In genomic region chr1:230937370-230937769, GRCh38 we compare ENCODE assay signal across 25 cellular contexts. TPM values are rescaled to one million over a fixed set of nuclear protein-coding genes. Genes with fewer than 3 reads are reported as not detected.
DNase-seq lines count a peak whose midpoint lies in the region; ATAC-seq and TF ChIP-seq lines count a peak whose summit lies in the region.
"Had no signal": no experiment of that assay in that cellular context is flagged by ENCODE, and none has a peak within 500 bp of the region (broad histone marks: within the 10 kb centered on the region; RNA-seq: fewer than 3 reads in every experiment).

No MANE protein-coding gene starts in this region.

- peaks cover 33% of the 10 kb centered on the region for H3K4me1 Mint-ChIP-seq in HFFc6 (ENCODE audit: low read depth)
- no peaks in the 10 kb centered on the region for H3K4me1 Mint-ChIP-seq in endothelial cell (ENCODE audit: unreplicated experiment)

- TF ChIP-seq CTCF in HFFc6 (IDR thresholded peaks at IDR 0.05) (no peak), hepatocyte (IDR thresholded peaks at IDR 0.05; ENCODE audit: poor library complexity) (no peak), endothelial cell (IDR thresholded peaks at IDR 0.05; ENCODE audit: unreplicated experiment) (no peak)

- H3K9me3 Mint-ChIP-seq in HFFc6 (no peaks in the 10 kb centered on the region), endothelial cell (ENCODE audit: unreplicated experiment) (no peaks in the 10 kb centered on the region)
- H3K9me3 Mint-ChIP-seq: activated CD4-positive, alpha-beta T cell treated with anti-CD3 and anti-CD28 coated beads, Interleukin-2, amount 10 ng/mL, durations not matched to agents 7 days and 5 days; CD8-positive, alpha-beta memory T cell had no signal

- H3K4me3 Mint-ChIP-seq in HFFc6 (peak overlapping the region; percentile 48), endothelial cell (ENCODE audit: unreplicated experiment) (no peak overlapping the region)
- H3K4me3 Mint-ChIP-seq: activated CD4-positive, alpha-beta T cell treated with anti-CD3 and anti-CD28 coated beads, Interleukin-2, amount 10 ng/mL, durations not matched to agents 7 days and 5 days; CD8-positive, alpha-beta memory T cell had no signal

- peak; percentile 25 for DNase-seq in AG20443 (ENCODE audit: low spot score)
- peak; percentile 6 for DNase-seq in HFFc6
- DNase-seq in amniotic stem cell (lab: John Stamatoyannopoulos, UW): peak; percentile 1
- no peak for DNase-seq in hepatocyte (ENCODE audit: low spot score)
- DNase-seq in endothelial cell (ENCODE audit: low spot score): no peak
- DNase-seq in NCI-H146 treated with DMSO at 0.1 percent for 48 hours (lab: John Stamatoyannopoulos, UW; ENCODE audit: unreplicated experiment): no peak
- DNase-seq in NCI-H526 treated with DMSO at 0.1 percent for 48 hours (lab: John Stamatoyannopoulos, UW): no peak
- DNase-seq: activated CD4-positive, alpha-beta T cell treated with anti-CD3 and anti-CD28 coated beads, Interleukin-2, amount 10 ng/mL, durations not matched to agents 7 days and 5 days; activated gamma-delta T cell treated with Interleukin-2 at 50 U/mL for 16 hours; amygdala; CD8-positive, alpha-beta memory T cell; DMS53; gastrocnemius medialis; hypothalamus; NCI-H1092; NCI-H2029 treated with DMSO at 0.1 percent for 48 hours; NCI-H226; NCI-H82; SHP77; T-helper 1 cell; testis had no signal

- 66% methylated on average over 2 of the region's 2 CpGs for WGBS in hepatocyte (ENCODE audit: low lambda C conversion rate, missing lambda C conversion rate)

- H4K20me1 ChIP-seq in hepatocyte (ENCODE audit: insufficient read depth, poor library complexity, severe bottlenecking): no peaks in the 10 kb centered on the region

- H3K36me3 ChIP-seq in hepatocyte (replicated peaks; ENCODE audit: insufficient read depth, low read depth): no peaks in the 10 kb centered on the region
- H3K36me3 ChIP-seq: cardiac muscle cell, gastrocnemius medialis, prostate gland, vagina had no signal

- no peaks in the 10 kb centered on the region for H3K36me3 Mint-ChIP-seq in HFFc6 (ENCODE audit: low read depth)
- H3K36me3 Mint-ChIP-seq in endothelial cell (ENCODE audit: low read depth, unreplicated experiment): peaks cover 16% of the 10 kb centered on the region

- H3K9me3 ChIP-seq in hepatocyte (ENCODE audit: low read depth): no peaks in the 10 kb centered on the region
- H3K9me3 ChIP-seq: gastrocnemius medialis, prostate gland, testis, vagina had no signal

- H3K27ac Mint-ChIP-seq in HFFc6: peak overlapping the region; percentile 4; the same call in 1 of the 2 replicates
- no peak overlapping the region for H3K27ac Mint-ChIP-seq in endothelial cell (ENCODE audit: unreplicated experiment)

- no peaks in the 10 kb centered on the region for H3K27me3 ChIP-seq in hepatocyte
- H3K27me3 ChIP-seq: cardiac muscle cell, gastrocnemius medialis, testis, vagina had no signal

- H3K9me2 ChIP-seq in hepatocyte (replicated peaks; ENCODE audit: insufficient read depth): no peaks in the 10 kb centered on the region

- no peak overlapping the region for H2AFZ ChIP-seq in hepatocyte

- H3K4me1 ChIP-seq in hepatocyte (ENCODE audit: insufficient read depth): peaks cover 12% of the 10 kb centered on the region
- H3K4me1 ChIP-seq: prostate gland, testis, vagina had no signal

- no peak overlapping the region for H3K4me3 ChIP-seq in hepatocyte
- H3K4me3 ChIP-seq: cardiac muscle cell, gastrocnemius medialis, prostate gland, testis, vagina had no signal

- no peaks in the 10 kb centered on the region for H3K79me2 ChIP-seq in hepatocyte

- H3K27me3 Mint-ChIP-seq in HFFc6 (ENCODE audit: insufficient read depth) (no peaks in the 10 kb centered on the region; the same call in 1 of the 2 replicates), endothelial cell (ENCODE audit: unreplicated experiment) (no peaks in the 10 kb centered on the region)
- H3K27me3 Mint-ChIP-seq: activated CD4-positive, alpha-beta T cell treated with anti-CD3 and anti-CD28 coated beads, Interleukin-2, amount 10 ng/mL, durations not matched to agents 7 days and 5 days; CD8-positive, alpha-beta memory T cell had no signal

- H3K4me2 ChIP-seq in hepatocyte: peak overlapping the region; percentile 38

- ATAC-seq in HG03045 (IDR thresholded peaks at IDR 0.05; ENCODE audit: unreplicated experiment): no peak
- ATAC-seq: gastrocnemius medialis had no signal

- H3K27ac ChIP-seq in hepatocyte: no peak overlapping the region
- H3K27ac ChIP-seq: cardiac muscle cell, gastrocnemius medialis, prostate gland, testis, vagina had no signal

RNA-seq across cellular contexts. Expression of gene TTC13, which starts 41.3 kb away (rescaled TPM):
- 10 to 100 TPM; 10.7 to 14.4 (median 12.4) TPM for total RNA-seq in HFFc6 (2021; fragmentation: NEBNext Ultra II Directional; extraction: Animal tissue kit (Norgen Biotek cat#: 25700))
- total RNA-seq in hepatocyte (11.5 and 14.9 TPM in 2 replicates), endothelial cell (ENCODE audit: unreplicated experiment) (62.5 TPM)
- polyA plus RNA-seq in hepatocyte: 9.7 and 13.0 TPM in 2 replicates

RNA-seq across cellular contexts. Expression of gene ARV1, which starts 41.5 kb away (rescaled TPM):
- total RNA-seq in HFFc6 (2021; fragmentation: NEBNext Ultra II Directional; extraction: Animal tissue kit (Norgen Biotek cat#: 25700)): 10 to 100 TPM; 20.0 to 26.8 (median 22.1) TPM
- total RNA-seq in hepatocyte: 20.0 and 20.6 TPM in 2 replicates
- polyA plus RNA-seq in hepatocyte: 19.9 and 24.4 TPM in 2 replicates
- total RNA-seq in endothelial cell (ENCODE audit: unreplicated experiment): 8.3 TPM

Comparison
In these comparisons a context has a peak if more than half of its experiments do, and no peak if none do; other contexts are left out.
1. DNase-seq: peak in AG20443 (single experiment), HFFc6 (single experiment) and amniotic stem cell (single experiment); none in hepatocyte (single experiment), endothelial cell (single experiment), NCI-H146 treated with DMSO at 0.1 percent for 48 hours (single experiment) and NCI-H526 treated with DMSO at 0.1 percent for 48 hours (single experiment).